In genomic region chr1:84698718-84699117, GRCh38 we compare ENCODE assay signal across 1 cellular context.
TF ChIP-seq lines count a peak whose summit lies in the region.

No MANE protein-coding gene starts in this region.

TF ChIP-seq in HEK293, 187 proteins besides CTCF, POLR2A, EP300 and RAD21 (continued from another document and continues in another):
- TF ChIP-seq, protein P1, sequence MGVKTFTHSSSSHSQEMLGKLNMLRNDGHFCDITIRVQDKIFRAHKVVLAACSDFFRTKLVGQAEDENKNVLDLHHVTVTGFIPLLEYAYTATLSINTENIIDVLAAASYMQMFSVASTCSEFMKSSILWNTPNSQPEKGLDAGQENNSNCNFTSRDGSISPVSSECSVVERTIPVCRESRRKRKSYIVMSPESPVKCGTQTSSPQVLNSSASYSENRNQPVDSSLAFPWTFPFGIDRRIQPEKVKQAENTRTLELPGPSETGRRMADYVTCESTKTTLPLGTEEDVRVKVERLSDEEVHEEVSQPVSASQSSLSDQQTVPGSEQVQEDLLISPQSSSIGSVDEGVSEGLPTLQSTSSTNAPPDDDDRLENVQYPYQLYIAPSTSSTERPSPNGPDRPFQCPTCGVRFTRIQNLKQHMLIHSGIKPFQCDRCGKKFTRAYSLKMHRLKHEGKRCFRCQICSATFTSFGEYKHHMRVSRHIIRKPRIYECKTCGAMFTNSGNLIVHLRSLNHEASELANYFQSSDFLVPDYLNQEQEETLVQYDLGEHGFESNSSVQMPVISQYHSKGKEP (tag by site-specific recombination; IDR thresholded peaks at IDR 0.05) = peak; percentile 80
- TF ChIP-seq ZFP3 (tag by site-specific recombination; IDR thresholded peaks at IDR 0.05; ENCODE audit: low read depth) (no peak), ZNF211 (tag by site-specific recombination; IDR thresholded peaks at IDR 0.05; ENCODE audit: low read depth) (no peak), ZNF555 (tag by site-specific recombination; conservative IDR thresholded peaks at IDR 0.05) (no peak), ZNF658 (tag by site-specific recombination; IDR thresholded peaks at IDR 0.05) (no peak), ZNF146 (tag by site-specific recombination; IDR thresholded peaks at IDR 0.05) (no peak), ZBTB21 (tag by site-specific recombination; IDR thresholded peaks at IDR 0.05) (no peak), ZNF274 (IDR thresholded peaks at IDR 0.05; ENCODE audit: low read length) (no peak), ZNF274 (tag by site-specific recombination; IDR thresholded peaks at IDR 0.05; ENCODE audit: borderline replicate concordance) (no peak), ZNF335 (tag by site-specific recombination; conservative IDR thresholded peaks at IDR 0.05) (no peak), ZNF664 (tag by site-specific recombination; IDR thresholded peaks at IDR 0.05) (peak; percentile 56; the same call in 1 of the 2 replicates), ZNF521 (tag by site-specific recombination; IDR thresholded peaks at IDR 0.05) (no peak), ZNF518A (tag by site-specific recombination; conservative IDR thresholded peaks at IDR 0.05; ENCODE audit: low read depth) (no peak), ZNF629 (tag by site-specific recombination; IDR thresholded peaks at IDR 0.05) (peak; percentile 56), ZNF677 (tag by site-specific recombination; IDR thresholded peaks at IDR 0.05) (no peak), ZNF560 (tag by site-specific recombination; IDR thresholded peaks at IDR 0.05; ENCODE audit: borderline replicate concordance) (no peak), AEBP2 (tag by site-specific recombination; IDR thresholded peaks at IDR 0.05; ENCODE audit: borderline replicate concordance) (no peak), ZNF354C (tag by site-specific recombination; IDR thresholded peaks at IDR 0.05; ENCODE audit: borderline replicate concordance, low read depth) (no peak), ZNF558 (tag by site-specific recombination; IDR thresholded peaks at IDR 0.05) (no peak), PRDM4 (tag by site-specific recombination; IDR thresholded peaks at IDR 0.05) (no peak), ZNF266 (tag by site-specific recombination; IDR thresholded peaks at IDR 0.05; ENCODE audit: low read depth) (no peak), ZNF366 (tag by site-specific recombination; conservative IDR thresholded peaks at IDR 0.05) (no peak), ZNF184 (tag by site-specific recombination; IDR thresholded peaks at IDR 0.05) (peak; percentile 45; the same call in 1 of the 2 replicates), ZBTB6 (tag by site-specific recombination; IDR thresholded peaks at IDR 0.05) (no peak), KLF10 (tag by site-specific recombination; IDR thresholded peaks at IDR 0.05) (no peak), ZNF626 (tag by site-specific recombination; IDR thresholded peaks at IDR 0.05) (no peak), PATZ1 (tag by site-specific recombination; IDR thresholded peaks at IDR 0.05) (no peak), EGR2 (tag by site-specific recombination; IDR thresholded peaks at IDR 0.05; ENCODE audit: low read depth) (0 out of 2 replicates have a peak, but pooled peaks have one; percentile 13), KLF16 (tag by site-specific recombination; IDR thresholded peaks at IDR 0.05) (no peak), ZNF214 (tag by site-specific recombination; IDR thresholded peaks at IDR 0.05; ENCODE audit: borderline replicate concordance) (no peak), ZNF654 (tag by site-specific recombination; IDR thresholded peaks at IDR 0.05; ENCODE audit: low read depth) (no peak), ZNF398 (tag by site-specific recombination; IDR thresholded peaks at IDR 0.05) (peak; percentile 64), KLF9 (tag by site-specific recombination; IDR thresholded peaks at IDR 0.05; ENCODE audit: low read depth) (0 out of 2 replicates have a peak, but pooled peaks have one; percentile 7), ZBTB17 (tag by site-specific recombination; IDR thresholded peaks at IDR 0.05) (peak; percentile 83)
- TF ChIP-seq, protein P2, sequence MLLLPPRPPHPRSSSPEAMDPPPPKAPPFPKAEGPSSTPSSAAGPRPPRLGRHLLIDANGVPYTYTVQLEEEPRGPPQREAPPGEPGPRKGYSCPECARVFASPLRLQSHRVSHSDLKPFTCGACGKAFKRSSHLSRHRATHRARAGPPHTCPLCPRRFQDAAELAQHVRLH (tag by site-specific recombination; IDR thresholded peaks at IDR 0.05) = no peak
- TF ChIP-seq, protein P3, sequence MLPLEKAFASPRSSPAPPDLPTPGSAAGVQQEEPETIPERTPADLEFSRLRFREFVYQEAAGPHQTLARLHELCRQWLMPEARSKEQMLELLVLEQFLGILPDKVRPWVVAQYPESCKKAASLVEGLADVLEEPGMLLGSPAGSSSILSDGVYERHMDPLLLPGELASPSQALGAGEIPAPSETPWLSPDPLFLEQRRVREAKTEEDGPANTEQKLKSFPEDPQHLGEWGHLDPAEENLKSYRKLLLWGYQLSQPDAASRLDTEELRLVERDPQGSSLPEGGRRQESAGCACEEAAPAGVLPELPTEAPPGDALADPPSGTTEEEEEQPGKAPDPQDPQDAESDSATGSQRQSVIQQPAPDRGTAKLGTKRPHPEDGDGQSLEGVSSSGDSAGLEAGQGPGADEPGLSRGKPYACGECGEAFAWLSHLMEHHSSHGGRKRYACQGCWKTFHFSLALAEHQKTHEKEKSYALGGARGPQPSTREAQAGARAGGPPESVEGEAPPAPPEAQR (tag by site-specific recombination; IDR thresholded peaks at IDR 0.05) = no peak
- TF ChIP-seq, protein P4, sequence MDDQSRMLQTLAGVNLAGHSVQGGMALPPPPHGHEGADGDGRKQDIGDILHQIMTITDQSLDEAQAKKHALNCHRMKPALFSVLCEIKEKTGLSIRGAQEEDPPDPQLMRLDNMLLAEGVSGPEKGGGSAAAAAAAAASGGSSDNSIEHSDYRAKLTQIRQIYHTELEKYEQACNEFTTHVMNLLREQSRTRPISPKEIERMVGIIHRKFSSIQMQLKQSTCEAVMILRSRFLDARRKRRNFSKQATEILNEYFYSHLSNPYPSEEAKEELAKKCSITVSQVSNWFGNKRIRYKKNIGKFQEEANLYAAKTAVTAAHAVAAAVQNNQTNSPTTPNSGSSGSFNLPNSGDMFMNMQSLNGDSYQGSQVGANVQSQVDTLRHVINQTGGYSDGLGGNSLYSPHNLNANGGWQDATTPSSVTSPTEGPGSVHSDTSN (CRISPR knock-in tag; IDR thresholded peaks at IDR 0.05) = no peak
- TF ChIP-seq, protein P5, sequence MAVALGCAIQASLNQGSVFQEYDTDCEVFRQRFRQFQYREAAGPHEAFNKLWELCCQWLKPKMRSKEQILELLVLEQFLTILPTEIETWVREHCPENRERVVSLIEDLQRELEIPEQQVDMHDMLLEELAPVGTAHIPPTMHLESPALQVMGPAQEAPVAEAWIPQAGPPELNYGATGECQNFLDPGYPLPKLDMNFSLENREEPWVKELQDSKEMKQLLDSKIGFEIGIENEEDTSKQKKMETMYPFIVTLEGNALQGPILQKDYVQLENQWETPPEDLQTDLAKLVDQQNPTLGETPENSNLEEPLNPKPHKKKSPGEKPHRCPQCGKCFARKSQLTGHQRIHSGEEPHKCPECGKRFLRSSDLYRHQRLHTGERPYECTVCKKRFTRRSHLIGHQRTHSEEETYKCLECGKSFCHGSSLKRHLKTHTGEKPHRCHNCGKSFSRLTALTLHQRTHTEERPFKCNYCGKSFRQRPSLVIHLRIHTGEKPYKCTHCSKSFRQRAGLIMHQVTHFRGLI (tag by site-specific recombination; IDR thresholded peaks at IDR 0.05) = no peak
